ENCODE assay signal across 13 cellular contexts in the genomic region with DNA sequence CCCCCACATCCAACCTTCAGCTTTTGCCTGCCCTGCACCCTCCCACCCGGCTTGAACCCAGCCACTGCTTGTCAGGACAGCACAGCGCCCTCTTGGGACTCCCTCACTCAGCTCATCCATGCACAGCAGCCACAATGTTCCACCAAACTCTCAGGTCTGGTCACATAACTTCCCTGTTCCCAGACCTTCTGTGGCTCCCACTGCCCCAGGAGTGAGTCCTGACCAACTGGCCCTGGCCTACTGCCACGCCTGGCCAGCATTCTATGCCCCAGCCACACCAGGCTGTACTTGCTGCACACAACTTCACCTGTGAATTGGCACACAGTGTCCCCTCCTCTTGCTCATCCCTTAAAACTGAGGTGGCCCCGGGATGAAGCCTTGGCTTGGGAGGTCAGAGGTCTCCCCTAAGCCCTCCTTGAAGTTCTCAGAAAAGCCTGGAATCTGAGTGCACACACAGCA. TPM values are rescaled to one million over a fixed set of nuclear protein-coding genes. Genes with fewer than 3 reads are reported as not detected.
DNase-seq lines count a peak whose midpoint lies in the region; ATAC-seq, FAIRE-seq and TF ChIP-seq lines count a peak whose summit lies in the region.
"Had no signal": no experiment of that assay in that cellular context is flagged by ENCODE, and none has a peak within 500 bp of the region (broad histone marks: within the 10 kb centered on the region; RNA-seq: fewer than 3 reads in every experiment).

No MANE protein-coding gene starts in this region.

- H3K36me3 ChIP-seq in adrenal gland (replicated peaks in 1 of 2): peaks cover 0 to 15% of the 10 kb centered on the region in 2 donors
- no peaks in the 10 kb centered on the region for H3K36me3 ChIP-seq in CD4-positive, alpha-beta memory T cell (ENCODE audit: insufficient read depth, low read length)

- FAIRE-seq in GM12891 (lab: Jason Lieb, UNC): no peak

- no peaks in the 10 kb centered on the region for H3K27me3 Mint-ChIP-seq in natural killer cell treated with Interleukin-12 subunit alpha and Interleukin-12 subunit beta and Interleukin-15 and Interleukin-18, amount 100 ng/mL, for 72 hours
- H3K27me3 Mint-ChIP-seq in CD4-positive, alpha-beta memory T cell: no peaks in the 10 kb centered on the region
- H3K27me3 Mint-ChIP-seq in mesothelial cell of epicardium (ENCODE audit: low read depth): no peaks in the 10 kb centered on the region

- 75 to 89% (median 82%) methylated on average over 4 of the region's 4 CpGs for WGBS in adrenal gland, 4 donors

- no peaks in the 10 kb centered on the region for H3K27me3 ChIP-seq in adrenal gland
- H3K27me3 ChIP-seq in CD4-positive, alpha-beta memory T cell (ENCODE audit: insufficient read depth, low read length): no peaks in the 10 kb centered on the region
- H3K27me3 ChIP-seq: upper lobe of left lung had no signal

- DNase-seq in AML-193 (lab: John Stamatoyannopoulos, UW) (peak; percentile 21 to 30), GM12891 (ENCODE audit: insufficient read length, low spot score) (peak; percentile 16), adrenal gland (peak in 5 of 7 donors; percentile 0 to 45 (median 11)), NOMO-1 treated with DMSO at 0.1 percent for 48 hours (lab: John Stamatoyannopoulos, UW; ENCODE audit: unreplicated experiment) (no peak), MV-4-11 (lab: John Stamatoyannopoulos, UW) (no peak), mesothelial cell of epicardium (ENCODE audit: low spot score in 2 of 2, unreplicated experiment in 2 of 2) (no peak)
- peak; percentile 52 for DNase-seq in natural killer cell treated with Interleukin-12 subunit alpha and Interleukin-12 subunit beta and Interleukin-15 and Interleukin-18, amount 100 ng/mL, for 72 hours (ENCODE audit: low spot score)
- no peak for DNase-seq in CD4-positive, alpha-beta memory T cell
- DNase-seq: Calu3, NCI-H2171 had no signal

- H3K27ac ChIP-seq in adrenal gland: no peak overlapping the region
- H3K27ac ChIP-seq in CD4-positive, alpha-beta memory T cell (ENCODE audit: low read depth, low read length): no peak overlapping the region
- H3K27ac ChIP-seq: SK-N-MC, upper lobe of left lung had no signal

- no peaks in the 10 kb centered on the region for H3K9me3 Mint-ChIP-seq in natural killer cell treated with Interleukin-12 subunit alpha and Interleukin-12 subunit beta and Interleukin-15 and Interleukin-18, amount 100 ng/mL, for 72 hours
- H3K9me3 Mint-ChIP-seq in CD4-positive, alpha-beta memory T cell: peaks cover 0 to 1% (median 0%) of the 10 kb centered on the region in 8 donors
- H3K9me3 Mint-ChIP-seq in mesothelial cell of epicardium: no peaks in the 10 kb centered on the region

- H3K4me1 ChIP-seq in adrenal gland (replicated peaks in 1 of 2): no peaks in the 10 kb centered on the region
- H3K4me1 ChIP-seq in CD4-positive, alpha-beta memory T cell (ENCODE audit: insufficient read depth, low read length): no peaks in the 10 kb centered on the region
- H3K4me1 ChIP-seq: upper lobe of left lung had no signal

- H3K27ac Mint-ChIP-seq in natural killer cell treated with Interleukin-12 subunit alpha and Interleukin-12 subunit beta and Interleukin-15 and Interleukin-18, amount 100 ng/mL, for 72 hours: no peak overlapping the region
- H3K27ac Mint-ChIP-seq in CD4-positive, alpha-beta memory T cell: peak overlapping the region in 2 of 7 donors; percentile 23 to 64
- H3K27ac Mint-ChIP-seq in mesothelial cell of epicardium: no peak overlapping the region

- no peaks in the 10 kb centered on the region for H3K4me1 Mint-ChIP-seq in natural killer cell treated with Interleukin-12 subunit alpha and Interleukin-12 subunit beta and Interleukin-15 and Interleukin-18, amount 100 ng/mL, for 72 hours (ENCODE audit: low read depth in 2 of 2)
- H3K4me1 Mint-ChIP-seq in CD4-positive, alpha-beta memory T cell: no peaks in the 10 kb centered on the region
- H3K4me1 Mint-ChIP-seq in mesothelial cell of epicardium: no peaks in the 10 kb centered on the region

- no peak for ATAC-seq in natural killer cell treated with Interleukin-12 subunit alpha and Interleukin-12 subunit beta and Interleukin-15 and Interleukin-18, amount 100 ng/mL, for 72 hours

- TF ChIP-seq POLR2A in GM12891 (IDR thresholded peaks at IDR 0.05; ENCODE audit: low read depth, low read length) (no peak), adrenal gland (IDR thresholded peaks at IDR 0.05) (no peak)

- no peak overlapping the region for H3K4me3 ChIP-seq in adrenal gland
- no peak overlapping the region for H3K4me3 ChIP-seq in CD4-positive, alpha-beta memory T cell (ENCODE audit: low read length in 2 of 2)
- H3K4me3 ChIP-seq: SK-N-MC, upper lobe of left lung had no signal

- POLR2A ChIA-PET in CD4-positive, alpha-beta memory T cell (lab: Charles Lee; ENCODE audit: partially characterized antibody): no interaction called here

- H3K4me3 Mint-ChIP-seq in natural killer cell treated with Interleukin-12 subunit alpha and Interleukin-12 subunit beta and Interleukin-15 and Interleukin-18, amount 100 ng/mL, for 72 hours: no peak overlapping the region
- H3K4me3 Mint-ChIP-seq in CD4-positive, alpha-beta memory T cell: no peak overlapping the region
- no peak overlapping the region for H3K4me3 Mint-ChIP-seq in mesothelial cell of epicardium

- intact Hi-C loops in adrenal gland (cut with DNase I): no loop called here
- intact Hi-C loops in CD4-positive, alpha-beta memory T cell (cut with micrococcal nuclease): no loop called here

- CTCF ChIA-PET in CD4-positive, alpha-beta memory T cell (lab: Charles Lee; ENCODE audit: partially characterized antibody): interaction anchor here (1.0 to 13.7 kb wide), 6 partner anchors 8 to 141 kb away, joined by 3 to 381 read pairs (median 6); partner anchors contain the start of gene PLXNB1

- H3K36me3 Mint-ChIP-seq in natural killer cell treated with Interleukin-12 subunit alpha and Interleukin-12 subunit beta and Interleukin-15 and Interleukin-18, amount 100 ng/mL, for 72 hours: no peaks in the 10 kb centered on the region
- no peaks in the 10 kb centered on the region for H3K36me3 Mint-ChIP-seq in CD4-positive, alpha-beta memory T cell
- H3K36me3 Mint-ChIP-seq in mesothelial cell of epicardium: peaks cover 25% of the 10 kb centered on the region

- no peak for TF ChIP-seq CTCF in adrenal gland (IDR thresholded peaks at IDR 0.05)
- no peak for TF ChIP-seq CTCF in mesothelial cell of epicardium (IDR thresholded peaks at IDR 0.05; ENCODE audit: unreplicated experiment)

- H3K9me3 ChIP-seq in adrenal gland (replicated peaks in 1 of 3): no peaks in the 10 kb centered on the region
- H3K9me3 ChIP-seq in CD4-positive, alpha-beta memory T cell (ENCODE audit: control insufficient read depth in 1 of 2, low read length in 2 of 2): no peaks in the 10 kb centered on the region
- H3K9me3 ChIP-seq: upper lobe of left lung had no signal

TF ChIP-seq in GM12891, 5 proteins besides CTCF, POLR2A, EP300 and RAD21:
- TF ChIP-seq POU2F2 (IDR thresholded peaks at IDR 0.05; ENCODE audit: low read depth, low read length) (no peak), PAX5 (IDR thresholded peaks at IDR 0.05; ENCODE audit: insufficient read depth, low read length, severe bottlenecking) (no peak)

RNA-seq across cellular contexts. Expression of gene PLXNB1, which starts 21.0 kb away (rescaled TPM):
- polyA plus RNA-seq in GM12891 (2012; ENCODE audit: low read depth, missing spikeins): 9.8 TPM
- total RNA-seq in adrenal gland (10 to 100 TPM in 6 of 8 donors, 1 to 10 TPM in 2; 5.9 to 23.5 (median 13.7) TPM), mesothelial cell of epicardium (203 to 214 TPM (median 211 TPM) in 3 replicates)
- polyA plus RNA-seq in adrenal gland: 100 to 1,000 TPM in 1 of 3 donors, 10 to 100 TPM in 1, 1 to 10 TPM in 1; 6.1 to 115 (median 45.6) TPM
- total RNA-seq in natural killer cell treated with Interleukin-12 subunit alpha and Interleukin-12 subunit beta and Interleukin-15 and Interleukin-18, amount 100 ng/mL, for 72 hours: 1 to 10 TPM; 5.9 to 9.6 TPM
- total RNA-seq in CD4-positive, alpha-beta memory T cell: 1 to 10 TPM; 2.6 to 5.0 TPM
- under 1 TPM in 1 of 2 donors, not detected in 1; 0.48 TPM for polyA plus RNA-seq in CD4-positive, alpha-beta memory T cell

RNA-seq across cellular contexts. Expression of gene CCDC51, which starts 31.1 kb away (rescaled TPM):
- polyA plus RNA-seq in GM12891 (2012; ENCODE audit: low read depth, missing spikeins): 15.6 TPM
- total RNA-seq in adrenal gland: 10 to 100 TPM; 14.3 to 28.7 (median 19.5) TPM
- 10 to 100 TPM in 1 of 3 donors, 1 to 10 TPM in 2; 7.3 to 20.8 (median 8.0) TPM for polyA plus RNA-seq in adrenal gland
- total RNA-seq in natural killer cell treated with Interleukin-12 subunit alpha and Interleukin-12 subunit beta and Interleukin-15 and Interleukin-18, amount 100 ng/mL, for 72 hours: 10 to 100 TPM; 13.0 to 23.3 TPM
- 1 to 10 TPM; 5.1 to 5.4 TPM for total RNA-seq in CD4-positive, alpha-beta memory T cell
- polyA plus RNA-seq in CD4-positive, alpha-beta memory T cell: 10 to 100 TPM in 1 of 2 donors, 1 to 10 TPM in 1; 6.6 to 13.3 TPM
- total RNA-seq in mesothelial cell of epicardium: 10.7 to 12.3 TPM (median 11.5 TPM) in 3 replicates

RNA-seq across cellular contexts. Expression of gene TMA7, which starts 31.2 kb away (rescaled TPM):
- polyA plus RNA-seq in GM12891 (2012; ENCODE audit: low read depth, missing spikeins): 678 TPM
- 100 to 1,000 TPM; 177 to 322 (median 224) TPM for total RNA-seq in adrenal gland
- 100 to 1,000 TPM; 489 to 891 (median 742) TPM for polyA plus RNA-seq in adrenal gland
- 100 to 1,000 TPM; 202 to 217 TPM for total RNA-seq in natural killer cell treated with Interleukin-12 subunit alpha and Interleukin-12 subunit beta and Interleukin-15 and Interleukin-18, amount 100 ng/mL, for 72 hours
- 100 to 1,000 TPM; 309 to 310 TPM for total RNA-seq in CD4-positive, alpha-beta memory T cell
- polyA plus RNA-seq in CD4-positive, alpha-beta memory T cell: 100 to 1,000 TPM; 765 to 952 TPM
- 183 to 192 TPM (median 186 TPM) in 3 replicates for total RNA-seq in mesothelial cell of epicardium

RNA-seq across cellular contexts. Expression of gene FBXW12, which starts 36.8 kb away (rescaled TPM):
- not detected for polyA plus RNA-seq in GM12891 (2012; ENCODE audit: low read depth, missing spikeins)
- not detected for total RNA-seq in adrenal gland
- under 1 TPM in 2 of 3 donors, not detected in 1; 0.07 to 0.24 TPM for polyA plus RNA-seq in adrenal gland
- total RNA-seq in natural killer cell treated with Interleukin-12 subunit alpha and Interleukin-12 subunit beta and Interleukin-15 and Interleukin-18, amount 100 ng/mL, for 72 hours: not detected
- total RNA-seq in CD4-positive, alpha-beta memory T cell: not detected
- not detected for polyA plus RNA-seq in CD4-positive, alpha-beta memory T cell
- 0.47 to 0.66 TPM (median 0.51 TPM) in 3 replicates for total RNA-seq in mesothelial cell of epicardium
- total RNA-seq: Calu3, myocyte, upper lobe of left lung had no signal

RNA-seq across cellular contexts. Expression of gene ATRIP, which starts 37.7 kb away (rescaled TPM):
- polyA plus RNA-seq in GM12891 (2012; ENCODE audit: low read depth, missing spikeins): 6.0 TPM
- total RNA-seq in adrenal gland (10 to 100 TPM in 1 of 8 donors, 1 to 10 TPM in 7; 5.1 to 15.9 (median 6.7) TPM), mesothelial cell of epicardium (11.6 to 12.0 TPM (median 11.6 TPM) in 3 replicates)
- polyA plus RNA-seq in adrenal gland: 1 to 10 TPM; 6.7 to 9.1 (median 8.4) TPM
- 10 to 100 TPM; 14.0 to 26.2 TPM for total RNA-seq in natural killer cell treated with Interleukin-12 subunit alpha and Interleukin-12 subunit beta and Interleukin-15 and Interleukin-18, amount 100 ng/mL, for 72 hours
- 10 to 100 TPM; 14.9 to 15.2 TPM for total RNA-seq in CD4-positive, alpha-beta memory T cell
- polyA plus RNA-seq in CD4-positive, alpha-beta memory T cell: 10 to 100 TPM; 11.3 to 15.4 TPM

Comparison
In these comparisons a context has a peak if more than half of its experiments do, and no peak if none do; other contexts are left out.
1. DNase-seq: peak in AML-193 (2 of 2), GM12891 (single experiment), adrenal gland (5 of 7) and natural killer cell treated with Interleukin-12 subunit alpha and Interleukin-12 subunit beta and Interleukin-15 and Interleukin-18, amount 100 ng/mL, for 72 hours (single experiment); none in CD4-positive, alpha-beta memory T cell (0 of 5), NOMO-1 treated with DMSO at 0.1 percent for 48 hours (single experiment), MV-4-11 (single experiment) and mesothelial cell of epicardium (0 of 2).